In the genomic region with DNA sequence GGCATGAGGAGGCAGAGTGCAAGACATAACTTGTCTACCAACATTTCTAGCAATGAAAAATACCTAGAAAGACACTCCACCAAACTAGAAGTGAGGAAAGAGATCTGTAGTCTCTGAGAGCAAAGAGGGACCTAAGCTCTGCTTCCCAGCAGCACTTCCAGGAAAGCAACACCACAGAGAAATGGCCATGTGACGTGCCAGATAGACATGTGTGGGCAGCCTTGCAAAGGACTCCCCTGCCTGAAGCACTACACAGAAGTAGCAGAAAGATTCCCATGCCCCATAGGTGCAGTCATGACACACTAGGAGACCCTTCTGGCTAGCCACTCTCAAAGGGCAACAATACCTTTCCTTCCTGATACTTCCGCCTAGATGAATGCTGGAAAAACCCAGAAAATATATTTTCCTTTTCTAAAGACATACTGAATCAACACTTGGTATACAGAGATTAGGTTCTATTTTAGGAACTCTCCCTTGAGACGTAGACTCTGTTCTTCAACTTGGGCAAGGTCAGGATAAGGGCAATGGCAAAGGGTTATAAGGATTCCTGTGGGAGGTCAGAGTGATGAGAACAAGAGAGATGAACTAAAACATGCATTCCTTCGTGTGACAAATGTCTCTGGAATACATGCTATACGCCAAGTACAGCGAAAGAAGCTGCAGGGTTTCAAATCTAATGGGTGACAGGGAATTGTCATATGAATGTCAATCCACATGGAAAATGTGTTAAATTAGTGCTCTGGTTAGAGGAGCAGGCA, we compare ENCODE assay signal across 25 cellular contexts.
"Had no signal": no experiment of that assay in that cellular context is flagged by ENCODE, and none has a peak within 500 bp of the region (broad histone marks: within the 10 kb centered on the region; RNA-seq: fewer than 3 reads in every experiment).

No MANE protein-coding gene starts in this region.

- H3K4me1 Mint-ChIP-seq: activated T-helper 17 cell treated with anti-CD3 and anti-CD28 coated beads, Interleukin-2, amount 50 U/mL, for 72 hours had no signal

- DNase-seq: activated T-cell treated with anti-CD3 and anti-CD28 coated beads, Interleukin-2, amount 50 U/mL, for 24 hours; adrenal gland; head of caudate nucleus; ovary; stimulated activated CD4-positive, alpha-beta T cell treated with anti-CD3 and anti-CD28 coated beads, Interleukin-1b, Interleukin-23, amount 100 ng/mL, for 48 hours; stimulated activated naive CD8-positive, alpha-beta T cell treated with anti-CD3 and anti-CD28 coated beads, Interleukin-15, amount 100 ng/mL, for 72 hours; T-helper 9 cell; uterus had no signal

- H3K4me3 ChIP-seq: adrenal gland, ascending aorta, breast epithelium, coronary artery, esophagus muscularis mucosa, gastroesophageal sphincter, lung, ovary, prostate gland, skin epidermis, suprapubic skin, tibial nerve, uterus had no signal

- H3K27ac Mint-ChIP-seq: activated naive CD8-positive, alpha-beta T cell; activated T-cell treated with anti-CD3 and anti-CD28 coated beads, Interleukin-2, amount 50 U/mL, for 24 hours; activated T-helper 17 cell treated with anti-CD3 and anti-CD28 coated beads, Interleukin-2, amount 50 U/mL, for 72 hours; mesothelial cell of epicardium; natural killer cell treated with Interleukin-12 subunit alpha and Interleukin-12 subunit beta and Interleukin-15 and Interleukin-18, amount 100 ng/mL, for 72 hours; stimulated activated naive CD8-positive, alpha-beta T cell treated with anti-CD3 and anti-CD28 coated beads, Interleukin-15, amount 100 ng/mL, for 72 hours; WTC11 had no signal

- H3K27ac ChIP-seq: adrenal gland, ascending aorta, breast epithelium, coronary artery, esophagus muscularis mucosa, gastroesophageal sphincter, neutrophil, ovary, prostate gland, skin epidermis, suprapubic skin, tibial nerve, uterus had no signal

- H3K4me1 ChIP-seq: adrenal gland, ascending aorta, breast epithelium, esophagus muscularis mucosa, gastroesophageal sphincter, prostate gland, suprapubic skin, uterus had no signal

- H3K27me3 ChIP-seq: adrenal gland, ascending aorta, breast epithelium, esophagus muscularis mucosa, gastroesophageal sphincter, neutrophil, ovary, suprapubic skin, tibial nerve, uterus had no signal

- H3K27me3 Mint-ChIP-seq: stimulated activated naive CD8-positive, alpha-beta T cell treated with anti-CD3 and anti-CD28 coated beads, Interleukin-15, amount 100 ng/mL, for 72 hours had no signal

- H3K9me3 ChIP-seq: adrenal gland, ascending aorta, breast epithelium, esophagus muscularis mucosa, gastroesophageal sphincter, neutrophil, ovary, prostate gland, suprapubic skin, tibial nerve, uterus had no signal

- H3K36me3 ChIP-seq: adrenal gland, ascending aorta, breast epithelium, esophagus muscularis mucosa, gastroesophageal sphincter, neutrophil, ovary, prostate gland, suprapubic skin, tibial nerve, uterus had no signal

- FAIRE-seq: islet of Langerhans had no signal

- H3K4me3 Mint-ChIP-seq: activated naive CD8-positive, alpha-beta T cell; activated T-cell treated with anti-CD3 and anti-CD28 coated beads, Interleukin-2, amount 50 U/mL, for 24 hours; activated T-helper 17 cell treated with anti-CD3 and anti-CD28 coated beads, Interleukin-2, amount 50 U/mL, for 72 hours; mesothelial cell of epicardium; natural killer cell treated with Interleukin-12 subunit alpha and Interleukin-12 subunit beta and Interleukin-15 and Interleukin-18, amount 100 ng/mL, for 72 hours; stimulated activated naive CD8-positive, alpha-beta T cell treated with anti-CD3 and anti-CD28 coated beads, Interleukin-15, amount 100 ng/mL, for 72 hours; WTC11 had no signal

- H3K36me3 Mint-ChIP-seq: activated naive CD8-positive, alpha-beta T cell; mesothelial cell of epicardium; natural killer cell treated with Interleukin-12 subunit alpha and Interleukin-12 subunit beta and Interleukin-15 and Interleukin-18, amount 100 ng/mL, for 72 hours; WTC11 had no signal

- ATAC-seq: activated T-helper 17 cell treated with anti-CD3 and anti-CD28 coated beads, Interleukin-2, amount 50 U/mL, for 72 hours; gastroesophageal sphincter; natural killer cell treated with Interleukin-12 subunit alpha and Interleukin-12 subunit beta and Interleukin-15 and Interleukin-18, amount 100 ng/mL, for 72 hours; stimulated activated naive CD8-positive, alpha-beta T cell treated with anti-CD3 and anti-CD28 coated beads, Interleukin-15, amount 100 ng/mL, for 72 hours; WTC11 had no signal

- H3K9me3 Mint-ChIP-seq: activated T-cell treated with anti-CD3 and anti-CD28 coated beads, Interleukin-2, amount 50 U/mL, for 24 hours; activated T-helper 17 cell treated with anti-CD3 and anti-CD28 coated beads, Interleukin-2, amount 50 U/mL, for 72 hours; mesothelial cell of epicardium; stimulated activated naive CD8-positive, alpha-beta T cell treated with anti-CD3 and anti-CD28 coated beads, Interleukin-15, amount 100 ng/mL, for 72 hours had no signal
